ENCODE assay signal across 11 cellular contexts in genomic region chr18:10989486-10989885, GRCh38.
"Had no signal": no experiment of that assay in that cellular context is flagged by ENCODE, and none has a peak within 500 bp of the region (broad histone marks: within the 10 kb centered on the region; RNA-seq: fewer than 3 reads in every experiment).

No MANE protein-coding gene starts in this region.

- H3K27ac ChIP-seq: GM23248 had no signal

- ATAC-seq: GM23338, HCT116 had no signal

- DNase-seq: GM23248, GOT3, H7, H9, HCEC 1CT, HFFc6 had no signal

- H2AFZ ChIP-seq: GM23248, GM23338 had no signal

- H3K4me2 ChIP-seq: GM23338 had no signal

- H3K4me1 ChIP-seq: HAP-1 had no signal

- H3K9me3 ChIP-seq: HAP-1 had no signal

- H3K4me3 ChIP-seq: GM23248, GM23338, HAP-1 had no signal

- FAIRE-seq: H1, H54 had no signal

- H3K36me3 ChIP-seq: HAP-1 had no signal

- H3K9ac ChIP-seq: GM23248 had no signal
